24 cellular contexts compared by ENCODE assay signal in the genomic region with DNA sequence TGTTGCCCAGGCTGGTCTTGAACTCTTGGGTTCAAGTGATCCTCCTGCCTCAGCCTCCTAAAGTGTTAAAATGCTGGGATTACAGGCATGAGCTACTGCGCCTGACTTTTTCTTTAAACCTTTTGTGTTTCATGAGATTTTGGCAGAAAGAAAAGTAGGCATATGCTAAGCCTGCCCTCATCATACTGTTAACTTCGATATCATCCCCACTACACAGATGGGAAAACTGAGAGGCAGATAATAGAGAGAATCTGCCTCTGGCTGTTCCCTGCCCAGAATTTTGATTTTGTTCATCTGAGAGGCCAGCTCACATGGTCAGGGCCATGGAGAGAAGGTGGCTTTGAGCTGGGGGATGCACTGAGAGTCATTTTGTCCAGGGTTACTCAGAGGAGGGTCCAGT.
"Had no signal": no experiment of that assay in that cellular context is flagged by ENCODE, and none has a peak within 500 bp of the region (broad histone marks: within the 10 kb centered on the region; RNA-seq: fewer than 3 reads in every experiment).

No MANE protein-coding gene starts in this region.

- DNase-seq: colonic mucosa; cortex of kidney; effector CD8-positive, alpha-beta T cell; effector memory CD8-positive, alpha-beta T cell; erythroblast; esophagus squamous epithelium; foreskin fibroblast; foreskin melanocyte; gastrocnemius medialis; glutamatergic neuron; heart right ventricle; hippocampal formation; left cardiac atrium; left lung; left ventricle myocardium superior; lower lobe of right lung; mesenchymal stem cell; mucosa of descending colon; naive B cell had no signal

- H3K4me1 ChIP-seq: colonic mucosa, esophagus squamous epithelium, gastrocnemius medialis, heart right ventricle, left lung, lower lobe of right lung had no signal

- H3K27ac Mint-ChIP-seq: dendritic cell treated with granulocyte-macrophage colony-stimulating factor and Interleukin-4, amounts not matched to agents 40 ng/mL and 50 ng/mL, for 4 days; effector memory CD8-positive, alpha-beta T cell; endodermal cell; mesothelial cell of epicardium; naive B cell had no signal

- H3K9me3 ChIP-seq: colonic mucosa, esophagus squamous epithelium, gastrocnemius medialis, heart right ventricle, left lung, lower lobe of right lung, mucosa of descending colon had no signal

- H3K9me3 Mint-ChIP-seq: dendritic cell treated with granulocyte-macrophage colony-stimulating factor and Interleukin-4, amounts not matched to agents 40 ng/mL and 50 ng/mL, for 4 days; effector memory CD8-positive, alpha-beta T cell; endodermal cell; mesothelial cell of epicardium; naive B cell had no signal

- H3K4me3 Mint-ChIP-seq: dendritic cell treated with granulocyte-macrophage colony-stimulating factor and Interleukin-4, amounts not matched to agents 40 ng/mL and 50 ng/mL, for 4 days; effector memory CD8-positive, alpha-beta T cell; endodermal cell; mesothelial cell of epicardium had no signal

- H3K27ac ChIP-seq: colonic mucosa, epithelial cell of prostate, esophagus squamous epithelium, gastrocnemius medialis, heart right ventricle, left lung, lower lobe of right lung had no signal

- H3K27me3 Mint-ChIP-seq: dendritic cell treated with granulocyte-macrophage colony-stimulating factor and Interleukin-4, amounts not matched to agents 40 ng/mL and 50 ng/mL, for 4 days; effector memory CD8-positive, alpha-beta T cell; naive B cell had no signal

- ATAC-seq: effector memory CD8-positive, alpha-beta T cell; esophagus mucosa; gastrocnemius medialis; heart right ventricle; left cardiac atrium; left lung; left ventricle myocardium superior; lower lobe of right lung; mucosa of descending colon had no signal

- H3K36me3 ChIP-seq: colonic mucosa, gastrocnemius medialis had no signal

- H3K27me3 ChIP-seq: colonic mucosa, esophagus squamous epithelium, gastrocnemius medialis, heart right ventricle, left lung had no signal

- H3K4me3 ChIP-seq: colonic mucosa, esophagus squamous epithelium, gastrocnemius medialis, heart right ventricle, left lung, lower lobe of right lung, mucosa of descending colon had no signal

- H3K4me1 Mint-ChIP-seq: mesothelial cell of epicardium had no signal
